In the genomic region with DNA sequence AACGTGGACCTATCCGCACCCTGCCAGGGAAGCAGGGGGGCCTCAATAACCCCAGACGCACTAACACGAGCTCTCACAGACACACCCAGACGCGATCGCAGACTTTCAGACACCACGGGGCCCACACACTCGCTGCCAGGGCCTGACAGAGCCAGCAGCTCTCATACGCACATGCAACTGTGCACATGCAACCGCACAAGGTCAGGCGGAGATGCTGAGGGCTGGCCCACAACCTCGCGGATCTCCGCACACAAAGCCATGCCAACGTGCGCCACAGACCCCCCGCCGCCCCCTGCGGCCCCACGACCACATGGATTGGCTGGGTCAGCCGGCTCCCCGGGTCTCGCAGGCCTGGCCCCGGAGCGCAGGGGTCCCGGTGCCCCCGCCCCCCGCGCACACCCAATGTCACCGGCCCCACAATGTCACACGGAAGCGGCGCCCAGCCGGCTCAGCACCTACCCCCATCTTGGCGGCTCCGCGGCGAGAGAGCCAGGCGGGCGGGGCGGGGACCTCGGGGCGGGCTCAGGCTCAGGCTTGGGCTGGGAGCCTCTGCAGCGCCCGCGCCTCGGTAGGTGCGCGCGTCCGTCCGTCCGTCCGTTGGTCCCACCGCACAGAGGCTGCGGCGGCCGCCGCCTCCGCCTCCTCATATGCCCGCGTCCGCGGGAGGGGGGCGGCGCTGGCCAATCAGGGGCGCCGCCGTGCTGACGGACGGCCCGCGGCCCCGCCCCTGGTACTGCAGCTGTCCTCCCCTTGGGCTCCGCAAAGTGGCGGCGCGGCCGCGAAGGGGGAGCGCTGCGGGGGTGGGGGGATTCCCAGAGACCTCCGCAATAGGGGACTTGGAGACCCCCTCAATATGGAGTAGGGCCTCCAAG, we compare ENCODE assay signal across 8 cellular contexts. TPM values are rescaled to one million over a fixed set of nuclear protein-coding genes. Genes with fewer than 3 reads are reported as not detected.
DNase-seq lines count a peak whose midpoint lies in the region; ATAC-seq and TF ChIP-seq lines count a peak whose summit lies in the region.

TSS of gene ATP1A3 (minus strand) at position 619 of the 872 bp plus-strand sequence. CDS start at position 465, 154 bp downstream.

- no peak within 1 kb of the TSS for H3K4me3 ChIP-seq in endodermal cell (ENCODE audit: low read length)

- no peaks in the 10 kb centered on the region for H3K36me3 ChIP-seq in endodermal cell (ENCODE audit: control insufficient read depth, insufficient read depth, low read length)

- TF ChIP-seq CTCF in H9 (conservative IDR thresholded peaks at IDR 0.05): no peak
- TF ChIP-seq CTCF in endodermal cell (conservative IDR thresholded peaks at IDR 0.05): no peak

- no peak within 1 kb of the TSS for H4K91ac ChIP-seq in H9 (ENCODE audit: insufficient read length, low read depth, low read length)

- H3K4me3 Mint-ChIP-seq in H9: peak within 1 kb of the TSS; percentile 70 to 92
- peak within 1 kb of the TSS; percentile 71 for H3K4me3 Mint-ChIP-seq in activated CD8-positive, alpha-beta T cell treated with anti-CD3 and anti-CD28 coated beads, Interleukin-2, amount 10 ng/mL, durations not matched to agents 7 days and 5 days
- H3K4me3 Mint-ChIP-seq in endodermal cell: peak within 1 kb of the TSS; percentile 35

- H3K27ac Mint-ChIP-seq in H9 (no peak within 1 kb of the TSS; a peak in 2 of 7 replicates), endodermal cell (no peak within 1 kb of the TSS)
- H3K27ac Mint-ChIP-seq in activated CD8-positive, alpha-beta T cell treated with anti-CD3 and anti-CD28 coated beads, Interleukin-2, amount 10 ng/mL, durations not matched to agents 7 days and 5 days: peak within 1 kb of the TSS; percentile 56

- no peaks in the 10 kb centered on the region for H3K9me3 ChIP-seq in H9 (ENCODE audit: control insufficient read depth, low read depth, low read length)
- H3K9me3 ChIP-seq in endodermal cell (ENCODE audit: control insufficient read depth, low read length): no peaks in the 10 kb centered on the region

- H3K14ac ChIP-seq in H9 (ENCODE audit: insufficient read depth, low read length): peak within 1 kb of the TSS; percentile 20; the same call in 1 of the 2 replicates

- H2BK12ac ChIP-seq in H9 (ENCODE audit: insufficient read length, low read depth, low read length): no peak within 1 kb of the TSS

- H3K4ac ChIP-seq in H9 (ENCODE audit: low read depth, low read length): no peak within 1 kb of the TSS

- no peak within 1 kb of the TSS for H3T11ph ChIP-seq in H9 (ENCODE audit: low read length)

- H3K27me3 ChIP-seq in H9 (ENCODE audit: insufficient read depth, low read length) (peaks cover 13% of the 10 kb centered on the region; the same call in 1 of the 2 replicates), endodermal cell (ENCODE audit: control insufficient read depth, insufficient read depth, low read length, poor library complexity, severe bottlenecking) (peaks cover 70% of the 10 kb centered on the region)

- H2AFZ ChIP-seq in H9 (ENCODE audit: low read length): no peak within 1 kb of the TSS

- no peaks in the 10 kb centered on the region for H3K79me2 ChIP-seq in H9 (ENCODE audit: insufficient read depth, low read length)

- peak; percentile 73 for DNase-seq in Ammon's horn (ENCODE audit: low spot score)
- peak; percentile 79 for DNase-seq in H9
- DNase-seq in NCI-H748 (lab: John Stamatoyannopoulos, UW; ENCODE audit: unreplicated experiment): peak; percentile 88
- peak; percentile 65 for DNase-seq in activated CD8-positive, alpha-beta T cell treated with anti-CD3 and anti-CD28 coated beads, Interleukin-2, amount 10 ng/mL, durations not matched to agents 7 days and 5 days
- DNase-seq in endodermal cell: peak; percentile 86
- peak; percentile 55 for DNase-seq in middle frontal gyrus (ENCODE audit: extremely low spot score, low spot score)
- DNase-seq in stimulated activated CD8-positive, alpha-beta memory T cell treated with anti-CD3 and anti-CD28 coated beads, Interleukin-7, amount 100 ng/mL, for 1 hour (ENCODE audit: low read depth in 2 of 2): peak; percentile 20 to 27

- POLR2A ChIA-PET in activated CD8-positive, alpha-beta T cell treated with anti-CD3 and anti-CD28 coated beads, Interleukin-2, amount 10 ng/mL, durations not matched to agents 7 days and 5 days (lab: Charles Lee): interaction anchor here (0.6 kb wide), 1 partner anchor 1988 kb away, joined by 3 read pairs; no protein-coding TSS in a partner anchor

- no peak within 1 kb of the TSS for H2BK15ac ChIP-seq in H9 (ENCODE audit: low read depth, low read length)

- no peak within 1 kb of the TSS for H2BK20ac ChIP-seq in H9 (ENCODE audit: low read depth, low read length, poor library complexity, severe bottlenecking)

- H3K23me2 ChIP-seq in H9 (ENCODE audit: insufficient read length, low read depth, low read length, poor library complexity, severe bottlenecking): peaks cover 9% of the 10 kb centered on the region

- H3K4me2 ChIP-seq in H9 (ENCODE audit: insufficient read depth, insufficient read length, low read length): peak within 1 kb of the TSS; percentile 64

- H4K20me1 ChIP-seq in H9 (ENCODE audit: control insufficient read depth, insufficient read depth, insufficient read length): no peaks in the 10 kb centered on the region

- H3K36me3 Mint-ChIP-seq in H9 (ENCODE audit: insufficient read depth in 1 of 3, low read depth in 3 of 3): no peaks in the 10 kb centered on the region; a peak in 2 of 7 replicates
- H3K36me3 Mint-ChIP-seq in activated CD8-positive, alpha-beta T cell treated with anti-CD3 and anti-CD28 coated beads, Interleukin-2, amount 10 ng/mL, durations not matched to agents 7 days and 5 days (ENCODE audit: low read depth): no peaks in the 10 kb centered on the region
- no peaks in the 10 kb centered on the region for H3K36me3 Mint-ChIP-seq in endodermal cell (ENCODE audit: low read depth)

- no CpG with 5 or more reads among the region's 84 CpGs for WGBS in H9 (ENCODE audit: extremely low coverage, insufficient read length, low lambda C conversion rate)
- WGBS in endodermal cell (ENCODE audit: insufficient coverage in 1 of 2, insufficient read length in 1 of 2), 2 experiments: 3% methylated on average over 6 to 84 of the region's 84 CpGs

- H3K27ac ChIP-seq in H9 (ENCODE audit: insufficient read length, low read depth, low read length) (no peak within 1 kb of the TSS), endodermal cell (ENCODE audit: low read depth, low read length) (no peak within 1 kb of the TSS)

- no peak within 1 kb of the TSS for H2BK5ac ChIP-seq in H9 (ENCODE audit: insufficient read length, low read length)

- H3K9me3 Mint-ChIP-seq in H9: no peaks in the 10 kb centered on the region; a peak in 2 of 5 replicates
- no peaks in the 10 kb centered on the region for H3K9me3 Mint-ChIP-seq in activated CD8-positive, alpha-beta T cell treated with anti-CD3 and anti-CD28 coated beads, Interleukin-2, amount 10 ng/mL, durations not matched to agents 7 days and 5 days (ENCODE audit: insufficient read depth)
- no peaks in the 10 kb centered on the region for H3K9me3 Mint-ChIP-seq in endodermal cell

- H3K27me3 Mint-ChIP-seq in H9 (ENCODE audit: low read depth): peaks cover 63% of the 10 kb centered on the region
- H3K27me3 Mint-ChIP-seq in activated CD8-positive, alpha-beta T cell treated with anti-CD3 and anti-CD28 coated beads, Interleukin-2, amount 10 ng/mL, durations not matched to agents 7 days and 5 days (ENCODE audit: low read depth): peaks cover 41% of the 10 kb centered on the region
- peaks cover 59% of the 10 kb centered on the region for H3K27me3 Mint-ChIP-seq in endodermal cell (ENCODE audit: insufficient read depth)

- CTCF ChIA-PET in activated CD8-positive, alpha-beta T cell treated with anti-CD3 and anti-CD28 coated beads, Interleukin-2, amount 10 ng/mL, durations not matched to agents 7 days and 5 days (lab: Charles Lee): interaction anchor here (1.2 kb wide), 2 partner anchors 16 to 41 kb away, joined by 3 to 4 read pairs; no protein-coding TSS in a partner anchor

- no peak within 1 kb of the TSS for H2AK5ac ChIP-seq in H9 (ENCODE audit: insufficient read length, low read length)

- no peak within 1 kb of the TSS for H3K23ac ChIP-seq in H9 (ENCODE audit: insufficient read length, low read depth, low read length)

- H4K5ac ChIP-seq in H9 (ENCODE audit: insufficient read length, low read depth, low read length): no peak within 1 kb of the TSS

- peak; percentile 82 for ATAC-seq in activated CD8-positive, alpha-beta T cell treated with anti-CD3 and anti-CD28 coated beads, Interleukin-2, amount 10 ng/mL, durations not matched to agents 7 days and 5 days
- no peak for ATAC-seq in HG03432 (IDR thresholded peaks at IDR 0.05; ENCODE audit: unreplicated experiment)

- no peak within 1 kb of the TSS for H3K18ac ChIP-seq in H9 (ENCODE audit: insufficient read length, low read depth, low read length)

- no peak within 1 kb of the TSS for H3K56ac ChIP-seq in H9 (ENCODE audit: insufficient read length, low read depth, low read length)

- H3K9ac ChIP-seq in H9 (ENCODE audit: extremely low read depth, insufficient read length, low read length): no peak within 1 kb of the TSS
- no peak within 1 kb of the TSS for H3K9ac ChIP-seq in endodermal cell (ENCODE audit: extremely low read depth, low read length, poor library complexity, severe bottlenecking)

- H4K8ac ChIP-seq in H9 (replicated peaks; ENCODE audit: insufficient read length, low read depth, low read length): no peak within 1 kb of the TSS

- H3K4me1 ChIP-seq in H9 (ENCODE audit: insufficient read depth, low read length) (no peaks in the 10 kb centered on the region), endodermal cell (ENCODE audit: control insufficient read depth, insufficient read depth, low read length) (no peaks in the 10 kb centered on the region)

- H3K4me1 Mint-ChIP-seq in H9 (peaks cover 17 to 37% of the 10 kb centered on the region in 2 experiments), endodermal cell (peaks cover 5% of the 10 kb centered on the region)
- H3K4me1 Mint-ChIP-seq in activated CD8-positive, alpha-beta T cell treated with anti-CD3 and anti-CD28 coated beads, Interleukin-2, amount 10 ng/mL, durations not matched to agents 7 days and 5 days (ENCODE audit: low read depth): peaks cover 19% of the 10 kb centered on the region

- H2BK120ac ChIP-seq in H9 (ENCODE audit: low read depth, low read length, poor library complexity, severe bottlenecking): no peak within 1 kb of the TSS

- no peaks in the 10 kb centered on the region for H3K79me1 ChIP-seq in H9 (ENCODE audit: insufficient read depth, low read depth, low read length, poor library complexity, severe bottlenecking)

RNA-seq across cellular contexts. Expression of gene ATP1A3, which starts in this region (rescaled TPM):
- total RNA-seq in H9 (2021) (11.6 and 12.0 TPM in 2 replicates), endodermal cell (1 to 10 TPM in 1 of 2 donors, under 1 TPM in 1; 0.69 to 1.0 TPM)
- 1 to 10 TPM; 2.3 to 3.3 TPM for total RNA-seq in activated CD8-positive, alpha-beta T cell treated with anti-CD3 and anti-CD28 coated beads, Interleukin-2, amount 10 ng/mL, durations not matched to agents 7 days and 5 days
- 28.4 TPM for polyA plus RNA-seq in endodermal cell (2013, experiment 1 of 2)
- polyA plus RNA-seq in endodermal cell (2013, experiment 2 of 2): 21.8 TPM

Comparison
In these comparisons a context has a peak if more than half of its experiments do, and no peak if none do; other contexts are left out.
1. DNase-seq: peak in every context shown above with its lines; median percentile 88 in NCI-H748; 86 in endodermal cell; 79 in H9; 73 in Ammon's horn; 65 in activated CD8-positive, alpha-beta T cell treated with anti-CD3 and anti-CD28 coated beads, Interleukin-2, amount 10 ng/mL, durations not matched to agents 7 days and 5 days; 55 in middle frontal gyrus; 24 in stimulated activated CD8-positive, alpha-beta memory T cell treated with anti-CD3 and anti-CD28 coated beads, Interleukin-7, amount 100 ng/mL, for 1 hour.